Comparison of ENCODE assay signal across 8 cellular contexts in the genomic region with DNA sequence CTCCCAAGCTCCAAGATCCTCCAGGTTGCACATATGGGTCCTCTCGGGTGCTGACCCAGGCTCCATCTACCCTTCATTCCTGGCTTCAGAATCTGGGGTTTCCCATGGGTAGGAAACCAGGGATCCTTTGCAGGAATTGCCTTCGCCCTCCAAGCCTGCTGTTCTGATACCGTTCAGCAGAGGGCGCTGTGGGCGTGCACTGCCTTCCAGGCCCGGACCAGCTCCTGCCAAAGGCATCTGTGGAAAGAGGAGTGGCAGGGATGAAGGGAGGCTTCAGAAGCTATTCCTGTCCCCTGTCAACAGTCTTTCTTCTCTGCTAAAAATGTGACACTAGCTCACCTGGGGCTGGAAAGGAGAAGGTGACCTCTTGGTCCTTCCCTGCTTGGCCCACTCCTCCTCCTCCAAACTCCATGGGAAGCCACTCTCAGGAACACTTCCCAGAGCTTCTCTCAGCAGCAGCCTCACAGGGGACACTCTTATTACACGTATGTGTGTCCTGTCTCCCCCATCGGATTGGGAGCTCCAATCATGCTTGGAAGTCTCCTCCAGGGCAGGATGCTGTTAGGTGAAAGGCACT.
A peak's percentile ranks its signal among the peaks of the same experiment; 100 is the strongest.
DNase-seq lines count a peak whose midpoint lies in the region; ATAC-seq and TF ChIP-seq lines count a peak whose summit lies in the region.

No MANE protein-coding gene starts in this region.

- TF ChIP-seq CTCF in IMR-90 (conservative IDR thresholded peaks at IDR 0.05; ENCODE audit: low read depth, low read length): peak; percentile 81
- peak; percentile 88 for TF ChIP-seq CTCF in VCaP (conservative IDR thresholded peaks at IDR 0.05)
- peak; percentile 97 for TF ChIP-seq CTCF in fibroblast of mammary gland (conservative IDR thresholded peaks at IDR 0.05; ENCODE audit: control insufficient read depth, insufficient read depth, low read depth, low read length)

- no peak overlapping the region for H2BK120ac ChIP-seq in IMR-90 (ENCODE audit: low read depth, low read length)

- peak overlapping the region; percentile 47 for H2AFZ ChIP-seq in IMR-90 (replicated peaks; ENCODE audit: low read length, poor library complexity)

- no peak overlapping the region for H2BK15ac ChIP-seq in IMR-90 (ENCODE audit: low read depth, low read length)

- H3K23ac ChIP-seq in IMR-90 (ENCODE audit: low read depth, low read length): no peak overlapping the region

- no peak overlapping the region for H3K4ac ChIP-seq in IMR-90 (ENCODE audit: low read depth, low read length)

- no peak overlapping the region for H2BK20ac ChIP-seq in IMR-90 (ENCODE audit: low read depth, low read length)

- H3K4me1 ChIP-seq in IMR-90 (ENCODE audit: control insufficient read depth, insufficient read depth, low read length): peaks cover 11% of the 10 kb centered on the region; the same call in 1 of the 2 replicates

- no peak overlapping the region for H4K5ac ChIP-seq in IMR-90 (ENCODE audit: low read depth, low read length)

- intact Hi-C loops in IMR-90 (cut with micrococcal nuclease): loop anchor here (1.0 to 5.0 kb wide), 3 partner anchors 70 to 150 kb away; no protein-coding TSS in a partner anchor

- 20% methylated on average over 2 of the region's 8 CpGs; no CpG with 5 or more reads in 1 of the 2 experiments for WGBS in IMR-90 (ENCODE audit: extremely low coverage in 2 of 2, insufficient read length in 1 of 2), 2 experiments

- in situ Hi-C loops in IMR-90 (cut with MboI; ENCODE audit: low sequenced_read_pairs): no loop called here

- peaks cover 44% of the 10 kb centered on the region for H3K27me3 ChIP-seq in IMR-90 (ENCODE audit: control insufficient read depth, insufficient read depth, low read length)

- H3K9ac ChIP-seq in IMR-90 (ENCODE audit: low read depth, low read length): no peak overlapping the region

- no peak overlapping the region for H2AK9ac ChIP-seq in IMR-90 (replicated peaks; ENCODE audit: low read depth, low read length, poor library complexity)

- no peak overlapping the region for H3K4me3 ChIP-seq in IMR-90 (ENCODE audit: insufficient read depth, low read depth, low read length)
- H3K4me3 ChIP-seq in fibroblast of mammary gland (ENCODE audit: control insufficient read depth, low read depth, low read length): no peak overlapping the region

- H3K14ac ChIP-seq in IMR-90 (replicated peaks; ENCODE audit: low read depth, low read length): no peak overlapping the region

- no peak overlapping the region for H4K8ac ChIP-seq in IMR-90 (ENCODE audit: low read depth in 2 of 2, low read length in 2 of 2)

- ATAC-seq in IMR-90 (ENCODE audit: low read depth) (peak; percentile 62), HG03520 (IDR thresholded peaks at IDR 0.05; ENCODE audit: unreplicated experiment) (no peak), GM21526 (IDR thresholded peaks at IDR 0.05; ENCODE audit: low FRiP score, unreplicated experiment) (no peak)

- CTCF ChIA-PET in IMR-90 (lab: Yijun Ruan, JAX): interaction anchor here (0.6 to 1.7 kb wide), 13 partner anchors 8 to 133 kb away, joined by 3 to 14 read pairs (median 4); no protein-coding TSS in a partner anchor

- POLR2A ChIA-PET in IMR-90 (lab: Charles Lee; ENCODE audit: unreplicated experiment): interaction anchor here (1.0 kb wide), 1 partner anchor 121 kb away, joined by 4 read pairs; no protein-coding TSS in a partner anchor

- no peak overlapping the region for H3K4me2 ChIP-seq in IMR-90 (ENCODE audit: low read depth, low read length)

- dilution Hi-C loops in IMR-90 (cut with HindIII; ENCODE audit: low sequenced_read_pairs, unreplicated experiment): no loop called here

- no peak overlapping the region for H2AK5ac ChIP-seq in IMR-90 (ENCODE audit: low read depth, low read length)

- H4K20me1 ChIP-seq in IMR-90 (ENCODE audit: insufficient read depth, low read length): peaks cover 3% of the 10 kb centered on the region; the same call in 1 of the 2 replicates

- H3K79me1 ChIP-seq in IMR-90 (ENCODE audit: low read depth in 1 of 2, low read length in 2 of 2): no peaks in the 10 kb centered on the region

- H3K9me3 ChIP-seq in IMR-90 (ENCODE audit: control insufficient read depth, insufficient read depth, low read length): no peaks in the 10 kb centered on the region

- peaks cover 3% of the 10 kb centered on the region; the same call in 1 of the 2 replicates for H3K9me1 ChIP-seq in IMR-90 (ENCODE audit: insufficient read depth, low read length)

- no peaks in the 10 kb centered on the region for H3K36me3 ChIP-seq in IMR-90 (ENCODE audit: control insufficient read depth, insufficient read depth, low read length)

- H3K18ac ChIP-seq in IMR-90 (ENCODE audit: low read depth, low read length): no peak overlapping the region

- no peak overlapping the region for H3K27ac ChIP-seq in IMR-90 (ENCODE audit: insufficient read depth, low read length)
- H3K27ac ChIP-seq in VCaP: peak overlapping the region; percentile 94

- DNase-seq in DMS153 treated with DMSO at 0.1 percent for 48 hours (lab: John Stamatoyannopoulos, UW; ENCODE audit: unreplicated experiment) (peak; percentile 69), IMR-90 (peak; percentile 37), fibroblast of mammary gland (ENCODE audit: low read depth) (peak; percentile 69), nucleus accumbens (lab: John Stamatoyannopoulos, UW) (peak in 49 of 56 donors; percentile 13 to 92 (median 53)), OCI-M2 (lab: John Stamatoyannopoulos, UW; ENCODE audit: unreplicated experiment) (no peak)

- H4K91ac ChIP-seq in IMR-90 (ENCODE audit: insufficient read depth, low read depth, low read length): no peak overlapping the region

- H2BK5ac ChIP-seq in IMR-90 (ENCODE audit: low read depth, low read length, poor library complexity, severe bottlenecking): no peak overlapping the region

- no peak for TF ChIP-seq POLR2A in IMR-90 (IDR thresholded peaks at IDR 0.05; ENCODE audit: low read depth, low read length)

- peak; percentile 86 for TF ChIP-seq RAD21 in IMR-90 (IDR thresholded peaks at IDR 0.05; ENCODE audit: low read length)

- H3K56ac ChIP-seq in IMR-90 (ENCODE audit: extremely low read depth, insufficient read depth, low read length): no peak overlapping the region

- BruUV-seq in IMR-90 (replicated peaks; lab: Mats Ljungman, UMichigan): no TSS peak

TF ChIP-seq in IMR-90, 13 proteins besides CTCF, POLR2A, EP300 and RAD21:
- TF ChIP-seq MAFK (IDR thresholded peaks at IDR 0.05; ENCODE audit: low read depth, low read length) (no peak), SMC3 (IDR thresholded peaks at IDR 0.05; ENCODE audit: low read depth, low read length) (peak; percentile 86)
- TF ChIP-seq, protein P1, sequence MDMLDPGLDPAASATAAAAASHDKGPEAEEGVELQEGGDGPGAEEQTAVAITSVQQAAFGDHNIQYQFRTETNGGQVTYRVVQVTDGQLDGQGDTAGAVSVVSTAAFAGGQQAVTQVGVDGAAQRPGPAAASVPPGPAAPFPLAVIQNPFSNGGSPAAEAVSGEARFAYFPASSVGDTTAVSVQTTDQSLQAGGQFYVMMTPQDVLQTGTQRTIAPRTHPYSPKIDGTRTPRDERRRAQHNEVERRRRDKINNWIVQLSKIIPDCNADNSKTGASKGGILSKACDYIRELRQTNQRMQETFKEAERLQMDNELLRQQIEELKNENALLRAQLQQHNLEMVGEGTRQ (IDR thresholded peaks at IDR 0.05; ENCODE audit: low read depth, low read length): no peak
